Comparison of ENCODE assay signal across 28 cellular contexts in the genomic region with DNA sequence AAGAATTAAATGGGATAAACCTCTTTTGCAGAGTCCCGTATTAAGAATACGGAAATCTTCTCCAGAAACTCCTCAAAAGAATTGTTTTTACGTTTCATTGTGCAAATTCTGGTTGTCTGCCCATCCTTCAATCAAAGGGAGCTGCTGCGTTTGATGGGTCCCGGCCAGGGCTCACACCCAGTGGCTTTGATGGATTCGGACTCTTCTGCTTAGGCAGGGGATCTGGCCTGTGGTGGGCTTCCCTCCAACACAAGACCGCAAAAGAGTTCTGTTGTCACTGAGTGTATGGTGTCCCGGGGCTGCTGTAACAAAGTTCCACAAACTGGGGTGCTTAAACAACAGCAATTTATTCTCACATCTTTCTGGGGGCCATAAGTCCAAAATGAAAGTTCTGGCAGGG.
"Had no signal": no experiment of that assay in that cellular context is flagged by ENCODE, and none has a peak within 500 bp of the region (broad histone marks: within the 10 kb centered on the region; RNA-seq: fewer than 3 reads in every experiment).

No MANE protein-coding gene starts in this region.

- H3K27ac Mint-ChIP-seq: stimulated activated effector memory CD8-positive, alpha-beta T cell treated with anti-CD3 and anti-CD28 coated beads, Interleukin-12 subunit alpha, Interleukin-12 subunit beta, amount 100 ng/mL, for 72 hours; stimulated activated memory B cell treated with anti-CD40 and anti-IgM and Interleukin-4, amounts not matched to agents 10 μg/mL and 1 μg/mL and 100 μg/mL, for 72 hours; stimulated activated naive B cell treated with anti-CD40 and anti-IgM and Interleukin-4, amounts not matched to agents 10 μg/mL and 1 μg/mL and 100 μg/mL, for 72 hours; stimulated activated naive CD8-positive, alpha-beta T cell treated with anti-CD3 and anti-CD28 coated beads, Interleukin-15, amount 100 ng/mL, for 72 hours; stimulated activated naive CD8-positive, alpha-beta T cell treated with anti-CD3 and anti-CD28 coated beads, Interleukin-15, Interleukin-2, amounts not matched to agents 100 ng/mL and 50 ng/mL, for 24 hours; type B pancreatic cell had no signal

- H3K27ac ChIP-seq: stomach, suprapubic skin, testis, thoracic aorta, thyroid gland, tibial artery, tibial nerve, transverse colon, upper lobe of left lung, upper lobe of right lung, uterus, vagina had no signal

- H3K4me3 Mint-ChIP-seq: stimulated activated effector memory CD8-positive, alpha-beta T cell treated with anti-CD3 and anti-CD28 coated beads, Interleukin-12 subunit alpha, Interleukin-12 subunit beta, amount 100 ng/mL, for 72 hours; stimulated activated memory B cell treated with anti-CD40 and anti-IgM and Interleukin-4, amounts not matched to agents 10 μg/mL and 1 μg/mL and 100 μg/mL, for 72 hours; stimulated activated naive B cell treated with anti-CD40 and anti-IgM and Interleukin-4, amounts not matched to agents 10 μg/mL and 1 μg/mL and 100 μg/mL, for 72 hours; stimulated activated naive CD8-positive, alpha-beta T cell treated with anti-CD3 and anti-CD28 coated beads, Interleukin-15, amount 100 ng/mL, for 72 hours; stimulated activated naive CD8-positive, alpha-beta T cell treated with anti-CD3 and anti-CD28 coated beads, Interleukin-15, Interleukin-2, amounts not matched to agents 100 ng/mL and 50 ng/mL, for 24 hours; type B pancreatic cell had no signal

- H3K4me3 ChIP-seq: stomach, suprapubic skin, testis, thoracic aorta, thyroid gland, tibial artery, tibial nerve, transverse colon, upper lobe of left lung, upper lobe of right lung, uterus, vagina had no signal

- DNase-seq: stimulated activated CD4-positive, alpha-beta T cell treated with anti-CD3 and anti-CD28 coated beads, Interleukin-2, amount 100 ng/mL, for 48 hours; stimulated activated CD4-positive, alpha-beta T cell treated with anti-CD3 and anti-CD28 coated beads, Interleukin-4, amount 100 ng/mL, for 1 hour; stimulated activated CD4-positive, alpha-beta T cell treated with anti-CD3 and anti-CD28 coated beads, Interleukin-4, amount 100 ng/mL, for 24 hours; stimulated activated CD4-positive, alpha-beta T cell treated with anti-CD3 and anti-CD28 coated beads, Interleukin-4, amount 100 ng/mL, for 4 hours; stimulated activated CD8-positive, alpha-beta memory T cell treated with anti-CD3 and anti-CD28 coated beads, Interleukin-4, amount 100 ng/mL, for 48 hours; stimulated activated naive B cell treated with anti-CD40 and anti-IgM and Interleukin-4, amounts not matched to agents 10 μg/mL and 1 μg/mL and 100 μg/mL, for 72 hours; stimulated activated naive CD4-positive, alpha-beta T cell; stimulated activated naive CD4-positive, alpha-beta T cell treated with Interleukin-2 at 50 U/mL for 16 hours; stimulated activated naive CD8-positive, alpha-beta T cell treated with anti-CD3 and anti-CD28 coated beads, Interleukin-15, amount 100 ng/mL, for 72 hours; stimulated activated naive CD8-positive, alpha-beta T cell treated with anti-CD3 and anti-CD28 coated beads, Interleukin-15, Interleukin-2, amounts not matched to agents 100 U/mL and 50 U/mL, for 24 hours; stomach; substantia nigra; testis; thyroid gland; tibial artery; transverse colon; trophoblast cell; upper lobe of left lung; upper lobe of right lung; uterus had no signal

- H3K36me3 ChIP-seq: stomach, suprapubic skin, thoracic aorta, thyroid gland, tibial artery, tibial nerve, transverse colon, upper lobe of left lung, upper lobe of right lung, uterus, vagina had no signal

- H3K27me3 Mint-ChIP-seq: stimulated activated memory B cell treated with anti-CD40 and anti-IgM and Interleukin-4, amounts not matched to agents 10 μg/mL and 1 μg/mL and 100 μg/mL, for 72 hours; stimulated activated naive B cell treated with anti-CD40 and anti-IgM and Interleukin-4, amounts not matched to agents 10 μg/mL and 1 μg/mL and 100 μg/mL, for 72 hours had no signal

- H3K27me3 ChIP-seq: stomach, suprapubic skin, testis, thyroid gland, tibial artery, tibial nerve, transverse colon, upper lobe of left lung, upper lobe of right lung, uterus, vagina had no signal

- H3K4me1 Mint-ChIP-seq: stimulated activated effector memory CD8-positive, alpha-beta T cell treated with anti-CD3 and anti-CD28 coated beads, Interleukin-12 subunit alpha, Interleukin-12 subunit beta, amount 100 ng/mL, for 72 hours; stimulated activated memory B cell treated with anti-CD40 and anti-IgM and Interleukin-4, amounts not matched to agents 10 μg/mL and 1 μg/mL and 100 μg/mL, for 72 hours; stimulated activated naive B cell treated with anti-CD40 and anti-IgM and Interleukin-4, amounts not matched to agents 10 μg/mL and 1 μg/mL and 100 μg/mL, for 72 hours; stimulated activated naive CD8-positive, alpha-beta T cell treated with anti-CD3 and anti-CD28 coated beads, Interleukin-15, amount 100 ng/mL, for 72 hours had no signal

- ATAC-seq: stimulated activated effector memory CD8-positive, alpha-beta T cell treated with anti-CD3 and anti-CD28 coated beads, Interleukin-12 subunit alpha, Interleukin-12 subunit beta, amount 100 ng/mL, for 72 hours; stimulated activated memory B cell treated with anti-CD40 and anti-IgM and Interleukin-4, amounts not matched to agents 10 μg/mL and 1 μg/mL and 100 μg/mL, for 72 hours; stimulated activated naive B cell treated with anti-CD40 and anti-IgM and Interleukin-4, amounts not matched to agents 10 μg/mL and 1 μg/mL and 100 μg/mL, for 72 hours; stimulated activated naive CD8-positive, alpha-beta T cell treated with anti-CD3 and anti-CD28 coated beads, Interleukin-15, amount 100 ng/mL, for 72 hours; stimulated activated naive CD8-positive, alpha-beta T cell treated with anti-CD3 and anti-CD28 coated beads, Interleukin-15, Interleukin-2, amounts not matched to agents 100 U/mL and 50 U/mL, for 24 hours; upper lobe of right lung had no signal

- H3K9me3 ChIP-seq: stomach, suprapubic skin, testis, thoracic aorta, thyroid gland, tibial artery, tibial nerve, transverse colon, upper lobe of left lung, upper lobe of right lung, uterus, vagina had no signal

- H3K36me3 Mint-ChIP-seq: stimulated activated effector memory CD8-positive, alpha-beta T cell treated with anti-CD3 and anti-CD28 coated beads, Interleukin-12 subunit alpha, Interleukin-12 subunit beta, amount 100 ng/mL, for 72 hours; stimulated activated memory B cell treated with anti-CD40 and anti-IgM and Interleukin-4, amounts not matched to agents 10 μg/mL and 1 μg/mL and 100 μg/mL, for 72 hours; stimulated activated naive B cell treated with anti-CD40 and anti-IgM and Interleukin-4, amounts not matched to agents 10 μg/mL and 1 μg/mL and 100 μg/mL, for 72 hours; type B pancreatic cell had no signal

- H3K4me1 ChIP-seq: stomach, suprapubic skin, testis, thyroid gland, tibial artery, tibial nerve, transverse colon, upper lobe of left lung, upper lobe of right lung, uterus, vagina had no signal

- H3K9me3 Mint-ChIP-seq: stimulated activated memory B cell treated with anti-CD40 and anti-IgM and Interleukin-4, amounts not matched to agents 10 μg/mL and 1 μg/mL and 100 μg/mL, for 72 hours; type B pancreatic cell had no signal
